Comparison of ENCODE assay signal across 9 cellular contexts in the genomic region with DNA sequence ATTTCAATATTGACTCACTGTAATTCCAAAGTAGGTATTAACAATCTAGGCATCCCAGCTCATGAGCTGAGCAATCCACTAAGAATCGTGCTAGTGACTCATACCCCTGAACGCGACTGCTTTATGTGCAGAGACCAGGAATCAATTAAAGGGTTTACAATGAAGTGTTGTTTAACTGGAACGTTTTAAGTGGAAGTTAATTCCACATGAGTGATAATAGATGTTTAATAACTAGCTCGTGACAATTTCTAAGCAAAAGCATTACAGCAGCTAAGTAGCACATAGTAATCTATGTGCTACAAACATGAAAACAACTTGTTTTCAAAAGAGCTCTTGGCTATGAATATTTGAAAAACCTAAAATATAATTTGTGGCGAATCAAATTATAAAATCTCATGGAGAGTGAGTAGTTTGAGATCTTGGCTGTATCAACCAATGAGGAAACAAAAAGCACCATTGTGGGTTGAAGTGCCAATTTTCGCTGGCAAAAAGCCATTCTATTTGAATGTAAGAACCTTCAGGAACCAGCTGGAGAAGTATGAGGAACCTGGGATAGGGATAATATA. TPM values are rescaled to one million over a fixed set of nuclear protein-coding genes. Genes with fewer than 3 reads are reported as not detected.
DNase-seq lines count a peak whose midpoint lies in the region; ATAC-seq and TF ChIP-seq lines count a peak whose summit lies in the region.
"Had no signal": no experiment of that assay in that cellular context is flagged by ENCODE, and none has a peak within 500 bp of the region (broad histone marks: within the 10 kb centered on the region; RNA-seq: fewer than 3 reads in every experiment).

No MANE protein-coding gene starts in this region.

- H2AK5ac ChIP-seq in IMR-90 (ENCODE audit: low read depth, low read length), result 0 out of 2 replicates have a peak overlapping the region, but pooled peaks have one; percentile 51

- TF ChIP-seq RAD21 in IMR-90 (IDR thresholded peaks at IDR 0.05; ENCODE audit: low read length), result no peak

- no peaks in the 10 kb centered on the region for H3K4me1 Mint-ChIP-seq in stimulated activated memory B cell treated with anti-CD40 and anti-IgM and Interleukin-4, amounts not matched to agents 10 μg/mL and 1 μg/mL and 100 μg/mL, for 72 hours

- H3K79me2 ChIP-seq in ACC112 (ENCODE audit: control insufficient read depth, insufficient read depth, low read length, unreplicated experiment) (peaks cover 70% of the 10 kb centered on the region), OCI-LY7 (ENCODE audit: insufficient read depth, low read depth, low read length) (peaks cover 21% of the 10 kb centered on the region)

- BruUV-seq in IMR-90 (replicated peaks; lab: Mats Ljungman, UMichigan) (no TSS peak), OCI-LY7 (replicated peaks; lab: Mats Ljungman, UMichigan) (TSS peak; percentile 51)

- H2BK20ac ChIP-seq in IMR-90 (ENCODE audit: low read depth, low read length), result peak overlapping the region; percentile 56; the same call in 1 of the 2 replicates

- no peak overlapping the region for H2AK9ac ChIP-seq in IMR-90 (replicated peaks; ENCODE audit: low read depth, low read length, poor library complexity)

- H2BK120ac ChIP-seq in IMR-90 (ENCODE audit: low read depth, low read length), result peak overlapping the region; percentile 72

- H3K56ac ChIP-seq in IMR-90 (ENCODE audit: extremely low read depth, insufficient read depth, low read length), result peak overlapping the region; percentile 57

- H3K36me3 Mint-ChIP-seq in stimulated activated memory B cell treated with anti-CD40 and anti-IgM and Interleukin-4, amounts not matched to agents 10 μg/mL and 1 μg/mL and 100 μg/mL, for 72 hours, result no peaks in the 10 kb centered on the region

- H3K14ac ChIP-seq in IMR-90 (replicated peaks; ENCODE audit: low read depth, low read length), result peak overlapping the region; percentile 41; the same call in 1 of the 2 replicates

- peak; percentile 91 for DNase-seq in IMR-90
- DNase-seq in OCI-LY7 (ENCODE audit: low spot score), result no peak
- DNase-seq in foreskin fibroblast, result peak; percentile 91 to 94
- DNase-seq in stimulated activated naive CD4-positive, alpha-beta T cell treated with Interleukin-2 at 50 U/mL for 16 hours (lab: John Stamatoyannopoulos, UW), result no peak
- DNase-seq: DND-41 had no signal

- peaks cover 21% of the 10 kb centered on the region for H3K4me1 ChIP-seq in ACC112 (ENCODE audit: control insufficient read depth, insufficient read depth, low read length, unreplicated experiment)
- peaks cover 11% of the 10 kb centered on the region; the same call in 1 of the 2 replicates for H3K4me1 ChIP-seq in IMR-90 (ENCODE audit: control insufficient read depth, insufficient read depth, low read length)
- no peaks in the 10 kb centered on the region for H3K4me1 ChIP-seq in OCI-LY7 (ENCODE audit: insufficient read depth, low read length, poor library complexity, severe bottlenecking)

- H3K18ac ChIP-seq in IMR-90 (ENCODE audit: low read depth, low read length), result peak overlapping the region; percentile 85; the same call in 1 of the 2 replicates

- peak overlapping the region; percentile 28; the same call in 1 of the 2 replicates for H4K91ac ChIP-seq in IMR-90 (ENCODE audit: insufficient read depth, low read depth, low read length)

- H3K27ac Mint-ChIP-seq in stimulated activated memory B cell treated with anti-CD40 and anti-IgM and Interleukin-4, amounts not matched to agents 10 μg/mL and 1 μg/mL and 100 μg/mL, for 72 hours, result no peak overlapping the region

- peaks cover 10 to 59% of the 10 kb centered on the region in 2 experiments; a peak in 3 of 4 replicates for H3K79me1 ChIP-seq in IMR-90 (ENCODE audit: low read depth in 1 of 2, low read length in 2 of 2)

- ATAC-seq in IMR-90 (ENCODE audit: low read depth), result peak; percentile 91
- no peak for ATAC-seq in stimulated activated memory B cell treated with anti-CD40 and anti-IgM and Interleukin-4, amounts not matched to agents 10 μg/mL and 1 μg/mL and 100 μg/mL, for 72 hours
- ATAC-seq in HG03159 (IDR thresholded peaks at IDR 0.05; ENCODE audit: unreplicated experiment), result no peak
- no peak for ATAC-seq in GM21447 (IDR thresholded peaks at IDR 0.05; ENCODE audit: unreplicated experiment)

- H3K36me3 ChIP-seq in ACC112 (ENCODE audit: insufficient read depth, low read length) (no peaks in the 10 kb centered on the region), IMR-90 (ENCODE audit: control insufficient read depth, insufficient read depth, low read length) (no peaks in the 10 kb centered on the region; the same call in 1 of the 2 replicates), OCI-LY7 (ENCODE audit: insufficient read depth, low read length) (peaks cover 8% of the 10 kb centered on the region)

- no peak for TF ChIP-seq POLR2A in IMR-90 (IDR thresholded peaks at IDR 0.05; ENCODE audit: low read depth, low read length)

- H2BK15ac ChIP-seq in IMR-90 (ENCODE audit: low read depth, low read length), result 0 out of 3 replicates have a peak overlapping the region, but pooled peaks have one; percentile 29

- H3K27me3 Mint-ChIP-seq in stimulated activated memory B cell treated with anti-CD40 and anti-IgM and Interleukin-4, amounts not matched to agents 10 μg/mL and 1 μg/mL and 100 μg/mL, for 72 hours, result peaks cover 27% of the 10 kb centered on the region

- dilution Hi-C loops in IMR-90 (cut with HindIII; ENCODE audit: low sequenced_read_pairs, unreplicated experiment), result no loop called here

- H4K20me1 ChIP-seq in IMR-90 (ENCODE audit: insufficient read depth, low read length), result peaks cover 19% of the 10 kb centered on the region; the same call in 1 of the 2 replicates
- 0 out of 2 replicates have a peak, but pooled peaks cover 5% of the 10 kb centered on the region for H4K20me1 ChIP-seq in OCI-LY7 (ENCODE audit: insufficient read depth, low read length)

- peak overlapping the region; percentile 18 to 70; a peak in 3 of 4 replicates for H4K8ac ChIP-seq in IMR-90 (ENCODE audit: low read depth in 2 of 2, low read length in 2 of 2)

- TF ChIP-seq CTCF in IMR-90 (conservative IDR thresholded peaks at IDR 0.05; ENCODE audit: low read depth, low read length) (no peak), OCI-LY7 (conservative IDR thresholded peaks at IDR 0.05; ENCODE audit: low read length) (no peak), foreskin fibroblast (IDR thresholded peaks at IDR 0.05; ENCODE audit: low read depth, low read length) (no peak)

- POLR2A ChIA-PET in IMR-90 (lab: Charles Lee; ENCODE audit: unreplicated experiment) (no interaction called here), OCI-LY7 (lab: Charles Lee) (no interaction called here)

- intact Hi-C loops in IMR-90 (cut with micrococcal nuclease) (loop anchor here (2.0 kb wide), 1 partner anchor 26 kb away; no protein-coding TSS in a partner anchor), OCI-LY7 (cut with micrococcal nuclease; ENCODE audit: unreplicated experiment) (no loop called here)

- 0% methylated on average over 2 of the region's 7 CpGs; no CpG with 5 or more reads in 1 of the 2 experiments for WGBS in IMR-90 (ENCODE audit: extremely low coverage in 2 of 2, insufficient read length in 1 of 2), 2 experiments

- H3K9me3 ChIP-seq in IMR-90 (ENCODE audit: control insufficient read depth, insufficient read depth, low read length) (no peaks in the 10 kb centered on the region), OCI-LY7 (ENCODE audit: low read length) (no peaks in the 10 kb centered on the region)

- peak overlapping the region; percentile 91; the same call in 1 of the 2 replicates for H3K4me2 ChIP-seq in IMR-90 (ENCODE audit: low read depth, low read length)
- H3K4me2 ChIP-seq in OCI-LY7 (ENCODE audit: low read length), result no peak overlapping the region

- H3K4me3 Mint-ChIP-seq in stimulated activated memory B cell treated with anti-CD40 and anti-IgM and Interleukin-4, amounts not matched to agents 10 μg/mL and 1 μg/mL and 100 μg/mL, for 72 hours, result no peak overlapping the region

- H3K27ac ChIP-seq in ACC112 (ENCODE audit: low read depth, low read length) (peak overlapping the region; percentile 81), IMR-90 (ENCODE audit: insufficient read depth, low read length) (no peak overlapping the region), OCI-LY7 (ENCODE audit: low read depth, low read length, poor library complexity, severe bottlenecking) (no peak overlapping the region)

- peak overlapping the region; percentile 67; the same call in 1 of the 2 replicates for H4K5ac ChIP-seq in IMR-90 (ENCODE audit: low read depth, low read length)

- peaks cover 5% of the 10 kb centered on the region for H3K9me1 ChIP-seq in IMR-90 (ENCODE audit: insufficient read depth, low read length)

- in situ Hi-C loops in IMR-90 (cut with MboI; ENCODE audit: low sequenced_read_pairs), result no loop called here

- H2AFZ ChIP-seq in ACC112 (ENCODE audit: low read length, unreplicated experiment) (no peak overlapping the region), IMR-90 (replicated peaks; ENCODE audit: low read length, poor library complexity) (no peak overlapping the region), OCI-LY7 (ENCODE audit: low read length) (no peak overlapping the region)

- peak overlapping the region; percentile 24; the same call in 1 of the 2 replicates for H3K23ac ChIP-seq in IMR-90 (ENCODE audit: low read depth, low read length)

- H3K4me3 ChIP-seq in ACC112 (ENCODE audit: low read depth, low read length) (peak overlapping the region; percentile 34), IMR-90 (ENCODE audit: insufficient read depth, low read depth, low read length) (no peak overlapping the region), OCI-LY7 (ENCODE audit: low read depth, low read length, poor library complexity, severe bottlenecking) (no peak overlapping the region), foreskin fibroblast (ENCODE audit: low read depth in 1 of 2, low read length in 2 of 2) (no peak overlapping the region)

- H3K9me2 ChIP-seq in OCI-LY7 (ENCODE audit: insufficient read depth, low read length), result no peaks in the 10 kb centered on the region

- no peak overlapping the region for H3K9ac ChIP-seq in IMR-90 (ENCODE audit: low read depth, low read length)

- H2BK5ac ChIP-seq in IMR-90 (ENCODE audit: low read depth, low read length, poor library complexity, severe bottlenecking), result peak overlapping the region; percentile 97

- CTCF ChIA-PET in IMR-90 (lab: Yijun Ruan, JAX) (interaction anchor here (0.6 kb wide), 1 partner anchor 16 kb away, joined by 6 read pairs; no protein-coding TSS in a partner anchor), OCI-LY7 (lab: Charles Lee; ENCODE audit: unreplicated experiment) (no interaction called here)

- H3K27me3 ChIP-seq in ACC112 (ENCODE audit: insufficient read depth, low read length) (no peaks in the 10 kb centered on the region), IMR-90 (ENCODE audit: control insufficient read depth, insufficient read depth, low read length) (no peaks in the 10 kb centered on the region)

- H3K4ac ChIP-seq in IMR-90 (ENCODE audit: low read depth, low read length), result peak overlapping the region; percentile 68; the same call in 1 of the 2 replicates

- no peaks in the 10 kb centered on the region for H3K9me3 Mint-ChIP-seq in stimulated activated memory B cell treated with anti-CD40 and anti-IgM and Interleukin-4, amounts not matched to agents 10 μg/mL and 1 μg/mL and 100 μg/mL, for 72 hours

RNA-seq across cellular contexts. Expression of a gene that starts 9.4 kb away (rescaled TPM):
- 53.3 and 69.7 TPM in 2 replicates for total RNA-seq in IMR-90 (2012; rRNA removed)
- 23.9 and 24.1 TPM in 2 replicates for polyA plus RNA-seq in IMR-90 (2012; rRNA removed)
- 7.1 and 11.9 TPM in 2 replicates for polyA plus RNA-seq in IMR-90 (2012; cell fraction: cytosol; rRNA removed)
- polyA plus RNA-seq in IMR-90 (2012; cell fraction: nucleus; rRNA removed; ENCODE audit: low replicate concordance), result 6.7 and 19.1 TPM in 2 replicates
- total RNA-seq in OCI-LY7 (2014; rRNA removed; shearing (Covaris generic)), result 14.2 and 21.1 TPM in 2 replicates
- 19.5 and 20.6 TPM in 2 replicates for total RNA-seq in OCI-LY7 (2022)

RNA-seq across cellular contexts. Expression of a gene that starts 27.0 kb away (rescaled TPM):
- total RNA-seq in IMR-90 (2012; rRNA removed), result not detected in 2 replicates
- polyA plus RNA-seq in IMR-90 (2012; rRNA removed), result not detected in 2 replicates
- polyA plus RNA-seq in IMR-90 (2012; cell fraction: cytosol; rRNA removed), result not detected in 2 replicates
- not detected in 2 replicates for polyA plus RNA-seq in IMR-90 (2012; cell fraction: nucleus; rRNA removed; ENCODE audit: low replicate concordance)
- not detected in 2 replicates for total RNA-seq in OCI-LY7 (2014; rRNA removed; shearing (Covaris generic))
- not detected in 2 replicates for total RNA-seq in OCI-LY7 (2022)

Comparison
In these comparisons a context has a peak if more than half of its experiments do, and no peak if none do; other contexts are left out.
1. DNase-seq: peak in IMR-90 (single experiment) and foreskin fibroblast (2 of 2); none in OCI-LY7 (single experiment) and stimulated activated naive CD4-positive, alpha-beta T cell treated with Interleukin-2 at 50 U/mL for 16 hours (single experiment).